ENCODE assay signal across 8 cellular contexts in the genomic region with DNA sequence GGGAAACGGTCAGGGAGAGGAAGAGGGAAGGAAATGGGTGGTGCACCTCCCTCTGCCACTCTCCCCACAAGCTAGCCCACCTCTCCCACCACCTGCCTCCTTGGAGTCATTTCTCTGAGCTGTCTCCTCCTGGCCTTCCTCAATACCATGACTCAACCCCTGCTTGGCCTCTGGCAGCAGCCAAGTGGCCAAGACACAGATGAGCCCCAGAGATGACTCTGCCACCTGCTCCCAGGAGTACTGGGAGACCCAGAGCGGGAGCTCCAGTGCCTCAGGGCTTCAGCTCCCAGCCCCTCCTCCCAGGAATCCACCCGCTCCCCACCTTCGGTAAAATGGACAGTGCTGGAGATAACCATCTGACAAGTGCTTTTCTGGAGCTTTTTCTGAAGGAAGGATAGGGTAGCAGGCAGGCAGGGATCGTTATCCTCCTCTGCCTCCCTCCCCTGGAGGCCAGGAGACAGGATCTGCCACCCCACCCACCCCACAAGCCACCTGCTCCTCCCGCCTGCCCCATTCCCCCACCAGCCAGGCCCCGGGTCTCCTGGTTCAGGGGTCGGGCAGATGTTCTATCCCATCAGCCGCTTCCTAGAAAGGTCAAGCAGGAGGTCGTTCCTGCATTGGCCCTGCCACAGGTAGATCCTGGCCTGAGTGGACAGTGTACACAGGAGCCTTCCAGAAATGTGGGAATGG. TPM values are rescaled to one million over a fixed set of nuclear protein-coding genes. Genes with fewer than 3 reads are reported as not detected.
DNase-seq lines count a peak whose midpoint lies in the region; ATAC-seq and TF ChIP-seq lines count a peak whose summit lies in the region.
"Had no signal": no experiment of that assay in that cellular context is flagged by ENCODE, and none has a peak within 500 bp of the region (broad histone marks: within the 10 kb centered on the region; RNA-seq: fewer than 3 reads in every experiment).

No MANE protein-coding gene starts in this region.

- H3K36me3 ChIP-seq in BE2C: no peaks in the 10 kb centered on the region
- peaks cover 7 to 13% of the 10 kb centered on the region in 2 donors for H3K36me3 ChIP-seq in lung (ENCODE audit: control insufficient read depth in 2 of 2, insufficient read depth in 2 of 2, low read length in 2 of 2)

- TF ChIP-seq CTCF in BE2C (IDR thresholded peaks at IDR 0.05; ENCODE audit: low read depth, low read length) (no peak), WI38 (IDR thresholded peaks at IDR 0.05; ENCODE audit: low read depth, low read length) (no peak), lung (IDR thresholded peaks at IDR 0.05; ENCODE audit: control extremely low read depth, extremely low read depth) (no peak)

- WGBS in lung, 2 donors: 74 to 75% methylated on average over 10 of the region's 10 CpGs

- H3K27ac ChIP-seq in lung (ENCODE audit: low read depth in 1 of 2, low read length in 1 of 2): peak overlapping the region; percentile 64 to 94

- no peaks in the 10 kb centered on the region for H3K9me3 ChIP-seq in BE2C
- H3K9me3 ChIP-seq in lung (ENCODE audit: control insufficient read depth in 2 of 2, insufficient read depth in 1 of 2, low read length in 1 of 2): no peaks in the 10 kb centered on the region

- ATAC-seq in lung (ENCODE audit: insufficient read depth, low FRiP score): no peak

- H3K27me3 ChIP-seq in BE2C (no peaks in the 10 kb centered on the region), lung (ENCODE audit: control insufficient read depth, insufficient read depth) (no peaks in the 10 kb centered on the region)

- DNase-seq in BE2C (peak; percentile 57), lung (ENCODE audit: low spot score) (no peak), Kasumi-1 (lab: John Stamatoyannopoulos, UW) (no peak), NCI-H2196 treated with DMSO at 0.1 percent for 48 hours (lab: John Stamatoyannopoulos, UW; ENCODE audit: unreplicated experiment) (no peak), dedifferentiated amniotic fluid mesenchymal stem cell (ENCODE audit: extremely low spot score) (no peak)
- DNase-seq: activated CD4-positive, CD25-positive, alpha-beta regulatory T cell treated with anti-CD3 and anti-CD28 coated beads, Interleukin-2, amount 50 U/mL, for 72 hours; MM.1S had no signal

- H3K4me3 ChIP-seq in BE2C (ENCODE audit: low read depth, low read length) (no peak overlapping the region), WI38 (ENCODE audit: low read depth, low read length) (peak overlapping the region; percentile 13), lung (no peak overlapping the region)

- H3K4me1 ChIP-seq in BE2C (peaks cover 19% of the 10 kb centered on the region), lung (ENCODE audit: control insufficient read depth in 2 of 2, insufficient read depth in 2 of 2, low read length in 2 of 2) (peaks cover 23 to 29% of the 10 kb centered on the region in 2 donors)

RNA-seq across cellular contexts. Expression of a gene that starts 2.5 kb away (rescaled TPM):
- 8.3 TPM for polyA plus RNA-seq in BE2C (2012; ENCODE audit: insufficient read depth, insufficient read length, low read depth)
- total RNA-seq in lung: 100 to 1,000 TPM in 1 of 2 donors, 10 to 100 TPM in 1; 70.6 to 119 TPM
- polyA plus RNA-seq in lung: 100 to 1,000 TPM; 162 to 182 TPM

RNA-seq across cellular contexts. Expression of a gene that starts 5.6 kb away (rescaled TPM):
- not detected for polyA plus RNA-seq in BE2C (2012; ENCODE audit: insufficient read depth, insufficient read length, low read depth)
- total RNA-seq in lung: 100 to 1,000 TPM in 1 of 2 donors, 10 to 100 TPM in 1; 78.5 to 150 TPM
- polyA plus RNA-seq in lung: 100 to 1,000 TPM; 157 to 326 TPM

RNA-seq across cellular contexts. Expression of a gene that starts 16.8 kb away (rescaled TPM):
- polyA plus RNA-seq in BE2C (2012; ENCODE audit: insufficient read depth, insufficient read length, low read depth): 4.6 TPM
- 10 to 100 TPM; 36.2 to 92.1 TPM for total RNA-seq in lung
- 100 to 1,000 TPM in 1 of 2 donors, 10 to 100 TPM in 1; 80.9 to 168 TPM for polyA plus RNA-seq in lung

RNA-seq across cellular contexts. Expression of a gene that starts 17.8 kb away (rescaled TPM):
- 2.4 TPM for polyA plus RNA-seq in BE2C (2012; ENCODE audit: insufficient read depth, insufficient read length, low read depth)
- total RNA-seq in lung: 1 to 10 TPM in 1 of 2 donors, not detected in 1; 1.8 TPM
- polyA plus RNA-seq in lung: under 1 TPM; 0.31 to 0.91 TPM

RNA-seq across cellular contexts. Expression of a gene that starts 23.4 kb away (rescaled TPM):
- polyA plus RNA-seq in BE2C (2012; ENCODE audit: insufficient read depth, insufficient read length, low read depth): 244 TPM
- 10 to 100 TPM; 60.5 to 76.6 TPM for total RNA-seq in lung
- 10 to 100 TPM; 51.2 to 56.3 TPM for polyA plus RNA-seq in lung
